ENCODE assay signal across 8 cellular contexts in the genomic region with DNA sequence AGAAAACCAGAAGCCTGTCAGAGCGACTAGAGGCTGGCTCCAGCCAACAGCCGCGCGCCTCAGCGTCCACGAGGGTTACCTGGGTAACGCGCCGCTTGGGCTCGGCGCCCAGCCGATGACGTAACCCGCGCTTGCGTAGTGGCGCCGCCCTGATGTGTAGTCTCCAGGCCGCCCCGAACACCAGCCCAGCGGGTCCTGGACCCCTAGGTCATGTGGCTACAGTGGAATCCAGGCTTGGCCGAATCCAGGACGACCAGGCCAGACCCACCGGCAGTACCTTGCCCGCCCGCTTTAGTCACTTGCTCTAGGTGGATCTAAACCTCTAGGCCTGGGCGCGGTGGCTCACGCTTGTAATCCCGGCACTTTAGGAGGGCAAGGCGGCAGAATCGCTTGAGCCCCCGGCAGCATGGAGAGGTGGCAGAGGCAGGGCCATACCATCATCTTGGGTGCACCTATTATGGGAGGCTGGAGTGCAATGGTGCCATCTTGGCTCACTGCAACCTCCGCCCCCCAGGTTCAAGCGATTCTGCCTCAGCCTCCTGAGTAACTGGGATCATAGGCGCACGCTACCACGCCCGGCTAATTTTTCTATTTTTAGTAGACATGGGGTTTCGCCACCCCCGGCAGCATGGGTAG. TPM values are rescaled to one million over a fixed set of nuclear protein-coding genes. Genes with fewer than 3 reads are reported as not detected.
DNase-seq lines count a peak whose midpoint lies in the region; ATAC-seq, FAIRE-seq and TF ChIP-seq lines count a peak whose summit lies in the region.

No MANE protein-coding gene starts in this region.

- intact Hi-C loops in Right ventricle myocardium inferior (cut with DNase I), result no loop called here
- intact Hi-C loops in pancreas (cut with DNase I), result no loop called here

- H3K27ac ChIP-seq in Peyer's patch (peak overlapping the region in 3 of 4 donors; percentile 13 to 77 (median 63)), pancreas (peak overlapping the region; percentile 37 to 65 (median 54))

- POLR2A ChIA-PET in activated naive CD8-positive, alpha-beta T cell treated with anti-CD3 and anti-CD28 coated beads, Interleukin-2, amount 10 ng/mL, durations not matched to agents 7 days and 5 days (lab: Charles Lee), result no interaction called here

- FAIRE-seq in pancreas (lab: Jason Lieb, UNC), result no peak
- FAIRE-seq in urothelium cell line (lab: Jason Lieb, UNC), result peak; percentile 92

- H3K27me3 Mint-ChIP-seq in activated naive CD8-positive, alpha-beta T cell treated with anti-CD3 and anti-CD28 coated beads, Interleukin-2, amount 10 ng/mL, durations not matched to agents 7 days and 5 days, result no peaks in the 10 kb centered on the region

- H3K9me3 ChIP-seq in Peyer's patch (peaks cover 0 to 61% (median 19%) of the 10 kb centered on the region in 4 donors), pancreas (no peaks in the 10 kb centered on the region)

- H3K4me3 ChIP-seq in Peyer's patch (peak overlapping the region in 3 of 4 donors; percentile 5 to 61 (median 51)), pancreas (peak overlapping the region in 3 of 4 donors; percentile 20 to 34 (median 26))

- peaks cover 9% of the 10 kb centered on the region for H3K4me1 Mint-ChIP-seq in activated naive CD8-positive, alpha-beta T cell treated with anti-CD3 and anti-CD28 coated beads, Interleukin-2, amount 10 ng/mL, durations not matched to agents 7 days and 5 days

- H3K27me3 ChIP-seq in Peyer's patch (no peaks in the 10 kb centered on the region), pancreas (no peaks in the 10 kb centered on the region)

- peak; percentile 79 for DNase-seq in COR-L47 (lab: John Stamatoyannopoulos, UW)
- DNase-seq in Peyer's patch, result peak; percentile 53 to 87 (median 85)
- DNase-seq in activated naive CD8-positive, alpha-beta T cell treated with anti-CD3 and anti-CD28 coated beads, Interleukin-2, amount 10 ng/mL, durations not matched to agents 7 days and 5 days, result peak; percentile 89
- peak; percentile 91 for DNase-seq in Right ventricle myocardium inferior (ENCODE audit: missing footprints)
- DNase-seq in pancreas, result peak; percentile 68 to 91 (median 82)
- DNase-seq in urothelium cell line (ENCODE audit: low spot score), result peak; percentile 93

- peak overlapping the region; percentile 88 for H3K27ac Mint-ChIP-seq in activated naive CD8-positive, alpha-beta T cell treated with anti-CD3 and anti-CD28 coated beads, Interleukin-2, amount 10 ng/mL, durations not matched to agents 7 days and 5 days

- H3K4me1 ChIP-seq in Peyer's patch, result no peaks in the 10 kb centered on the region
- no peaks in the 10 kb centered on the region for H3K4me1 ChIP-seq in pancreas

- no peak for TF ChIP-seq POLR2A in Peyer's patch (IDR thresholded peaks at IDR 0.05)

- peaks cover 29% of the 10 kb centered on the region for H3K9me3 Mint-ChIP-seq in activated naive CD8-positive, alpha-beta T cell treated with anti-CD3 and anti-CD28 coated beads, Interleukin-2, amount 10 ng/mL, durations not matched to agents 7 days and 5 days

- peaks cover 30% of the 10 kb centered on the region for H3K36me3 Mint-ChIP-seq in activated naive CD8-positive, alpha-beta T cell treated with anti-CD3 and anti-CD28 coated beads, Interleukin-2, amount 10 ng/mL, durations not matched to agents 7 days and 5 days

- H3K36me3 ChIP-seq in Peyer's patch (peaks cover 0 to 20% (median 0%) of the 10 kb centered on the region in 3 donors), pancreas (peaks cover 0 to 12% (median 0%) of the 10 kb centered on the region in 3 donors)

- ATAC-seq in HG03108 (IDR thresholded peaks at IDR 0.05; ENCODE audit: unreplicated experiment) (peak; percentile 74), Right ventricle myocardium inferior (peak; percentile 94), pancreas (peak; percentile 88 to 98 (median 98)), HG03342 (IDR thresholded peaks at IDR 0.05; ENCODE audit: unreplicated experiment) (no peak)
- peak; percentile 97 for ATAC-seq in activated naive CD8-positive, alpha-beta T cell treated with anti-CD3 and anti-CD28 coated beads, Interleukin-2, amount 10 ng/mL, durations not matched to agents 7 days and 5 days (ENCODE audit: low read depth)

- TF ChIP-seq CTCF in Peyer's patch (IDR thresholded peaks at IDR 0.05) (no peak), pancreas (IDR thresholded peaks at IDR 0.05) (no peak)

- H3K4me3 Mint-ChIP-seq in activated naive CD8-positive, alpha-beta T cell treated with anti-CD3 and anti-CD28 coated beads, Interleukin-2, amount 10 ng/mL, durations not matched to agents 7 days and 5 days, result peak overlapping the region; percentile 91

- WGBS in pancreas, 2 donors, result 13 to 18% methylated on average over 41 of the region's 41 CpGs

RNA-seq across cellular contexts. Expression of gene ZNF606, which starts 7.2 kb away (rescaled TPM):
- 10 to 100 TPM; 18.4 to 29.7 (median 20.3) TPM for total RNA-seq in Peyer's patch
- total RNA-seq in activated naive CD8-positive, alpha-beta T cell treated with anti-CD3 and anti-CD28 coated beads, Interleukin-2, amount 10 ng/mL, durations not matched to agents 7 days and 5 days, result 10 to 100 TPM; 21.3 to 22.2 TPM
- total RNA-seq in Right ventricle myocardium inferior, result 11.8 TPM
- total RNA-seq in pancreas, result 1 to 10 TPM; 4.8 to 9.7 (median 6.3) TPM
- 10 to 100 TPM; 10.9 to 12.2 TPM for polyA plus RNA-seq in pancreas

RNA-seq across cellular contexts. Expression of gene ZSCAN1, which starts 24.0 kb away (rescaled TPM):
- not detected for total RNA-seq in Peyer's patch
- total RNA-seq in activated naive CD8-positive, alpha-beta T cell treated with anti-CD3 and anti-CD28 coated beads, Interleukin-2, amount 10 ng/mL, durations not matched to agents 7 days and 5 days, result not detected
- total RNA-seq in Right ventricle myocardium inferior, result not detected
- total RNA-seq in pancreas, result under 1 TPM in 5 of 6 donors, not detected in 1; 0.25 to 0.49 (median 0.32) TPM
- polyA plus RNA-seq in pancreas, result 1 to 10 TPM; 2.5 to 7.1 TPM

RNA-seq across cellular contexts. Expression of gene C19orf18, which starts 35.5 kb away (rescaled TPM):
- total RNA-seq in Peyer's patch (1 to 10 TPM in 2 of 4 donors, not detected in 2; 3.1 to 4.0 TPM), Right ventricle myocardium inferior (2.2 TPM), pancreas (under 1 TPM in 5 of 6 donors, not detected in 1; 0.16 to 0.78 (median 0.42) TPM)
- under 1 TPM; 0.79 to 0.91 TPM for total RNA-seq in activated naive CD8-positive, alpha-beta T cell treated with anti-CD3 and anti-CD28 coated beads, Interleukin-2, amount 10 ng/mL, durations not matched to agents 7 days and 5 days
- polyA plus RNA-seq in pancreas, result 1 to 10 TPM; 2.5 to 7.9 TPM

RNA-seq across cellular contexts. Expression of gene ZNF135, which starts 49.3 kb away (rescaled TPM):
- total RNA-seq in Peyer's patch, result 1 to 10 TPM; 1.2 to 6.6 (median 4.0) TPM
- 1 to 10 TPM; 3.8 TPM for total RNA-seq in activated naive CD8-positive, alpha-beta T cell treated with anti-CD3 and anti-CD28 coated beads, Interleukin-2, amount 10 ng/mL, durations not matched to agents 7 days and 5 days
- total RNA-seq in Right ventricle myocardium inferior, result 3.7 TPM
- total RNA-seq in pancreas, result 1 to 10 TPM; 1.1 to 5.0 (median 2.0) TPM
- polyA plus RNA-seq in pancreas, result 10 to 100 TPM in 1 of 2 donors, 1 to 10 TPM in 1; 8.5 to 11.6 TPM
